ENCODE assay signal across 8 cellular contexts in the genomic region with DNA sequence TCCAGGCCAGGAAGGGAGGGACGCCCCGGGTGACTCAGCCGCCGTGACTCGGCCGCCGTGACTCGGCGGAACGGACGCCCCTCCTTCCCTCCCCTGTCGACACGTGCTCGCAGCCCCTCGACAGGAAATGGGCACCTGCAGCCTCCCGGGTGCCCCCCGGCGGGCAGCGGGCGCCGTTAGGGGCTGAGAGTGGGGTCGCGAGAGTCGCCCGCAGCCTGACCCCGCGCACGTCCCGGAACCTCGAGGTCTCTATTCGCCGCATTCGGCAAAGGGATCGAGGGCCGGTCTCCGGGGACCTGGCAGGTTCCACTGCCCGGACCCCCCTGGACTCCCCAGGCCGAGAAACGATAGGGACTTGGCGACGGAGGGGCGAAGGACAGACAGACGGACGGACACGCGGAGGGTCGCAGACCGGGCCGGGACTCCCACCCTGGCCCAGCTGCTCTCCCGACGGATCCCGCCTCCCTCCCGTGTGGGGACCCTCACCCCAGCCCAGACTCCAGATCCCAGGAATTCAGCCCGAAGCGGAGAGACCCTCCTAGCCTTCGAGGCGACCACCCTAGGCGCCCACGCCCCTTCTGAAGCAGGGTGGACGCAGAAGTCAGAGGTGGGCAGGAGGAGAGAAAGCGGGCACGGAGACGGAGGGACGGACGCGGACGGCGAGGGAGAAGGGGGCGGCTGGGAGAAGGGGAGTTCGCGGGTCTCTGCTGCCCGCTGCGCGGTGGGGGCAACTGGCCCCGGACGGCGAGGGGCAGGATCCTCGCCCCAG. TPM values are rescaled to one million over a fixed set of nuclear protein-coding genes. Genes with fewer than 3 reads are reported as not detected.
DNase-seq lines count a peak whose midpoint lies in the region; ATAC-seq, FAIRE-seq and TF ChIP-seq lines count a peak whose summit lies in the region.

No MANE protein-coding gene starts in this region.

- H3K27ac ChIP-seq in small intestine (ENCODE audit: low read depth in 1 of 2, low read length in 1 of 2) = peak overlapping the region in 1 of 2 donors; percentile 88

- H3K9ac ChIP-seq in adipocyte (ENCODE audit: low read length) = peak overlapping the region; percentile 91

- H3K27me3 ChIP-seq in adipocyte (replicated peaks; ENCODE audit: control insufficient read depth, insufficient read depth, low read length) (no peaks in the 10 kb centered on the region), small intestine (ENCODE audit: control insufficient read depth in 2 of 2, insufficient read depth in 2 of 2, low read length in 2 of 2) (no peaks in the 10 kb centered on the region)

- ATAC-seq in SK-N-SH treated with all-trans-retinoic acid at 6 μM for 48 hours = peak; percentile 59
- ATAC-seq in GM19452 (IDR thresholded peaks at IDR 0.05; ENCODE audit: unreplicated experiment) = no peak
- ATAC-seq in HG03097 (IDR thresholded peaks at IDR 0.05; ENCODE audit: low FRiP score, unreplicated experiment) = no peak
- no peak for ATAC-seq in GM18870 (IDR thresholded peaks at IDR 0.05; ENCODE audit: unreplicated experiment)

- peak overlapping the region; percentile 89 for H3K4me3 ChIP-seq in adipocyte (ENCODE audit: low read length)
- H3K4me3 ChIP-seq in iPS-11a (ENCODE audit: low read depth, low read length) = peak overlapping the region; percentile 67
- peak overlapping the region; percentile 48 to 58 for H3K4me3 ChIP-seq in small intestine (ENCODE audit: low read depth in 1 of 2, low read length in 2 of 2)

- peaks cover 59% of the 10 kb centered on the region for H3K4me1 ChIP-seq in adipocyte (ENCODE audit: control insufficient read depth, insufficient read depth, low read length)
- H3K4me1 ChIP-seq in small intestine (ENCODE audit: control insufficient read depth in 2 of 2, insufficient read depth in 1 of 2, low read depth in 1 of 2, low read length in 1 of 2) = peaks cover 0 to 4% of the 10 kb centered on the region in 2 donors

- peaks cover 14% of the 10 kb centered on the region for H3K36me3 ChIP-seq in adipocyte (ENCODE audit: control insufficient read depth, insufficient read depth, low read length, severe bottlenecking)
- no peaks in the 10 kb centered on the region for H3K36me3 ChIP-seq in small intestine (ENCODE audit: control insufficient read depth in 2 of 2, insufficient read depth in 2 of 2, low read length in 2 of 2)

- DNase-seq in H4 (ENCODE audit: low spot score) = peak; percentile 65
- DNase-seq in adipocyte (ENCODE audit: low read depth) = peak; percentile 92
- DNase-seq in small intestine = peak; percentile 72

- H3K9me3 ChIP-seq in adipocyte (ENCODE audit: control insufficient read depth, low read length) (no peaks in the 10 kb centered on the region), small intestine (ENCODE audit: control insufficient read depth, low read depth) (no peaks in the 10 kb centered on the region)

- no peak for FAIRE-seq in small intestine (lab: Jason Lieb, UNC)

- WGBS in small intestine, 3 donors = 1 to 2% (median 1%) methylated on average over 46 to 78 of the region's 78 CpGs

TF ChIP-seq in SK-N-SH treated with all-trans-retinoic acid at 6 μM for 48 hours, 23 proteins besides CTCF, POLR2A, EP300 and RAD21:
- TF ChIP-seq, protein P1, sequence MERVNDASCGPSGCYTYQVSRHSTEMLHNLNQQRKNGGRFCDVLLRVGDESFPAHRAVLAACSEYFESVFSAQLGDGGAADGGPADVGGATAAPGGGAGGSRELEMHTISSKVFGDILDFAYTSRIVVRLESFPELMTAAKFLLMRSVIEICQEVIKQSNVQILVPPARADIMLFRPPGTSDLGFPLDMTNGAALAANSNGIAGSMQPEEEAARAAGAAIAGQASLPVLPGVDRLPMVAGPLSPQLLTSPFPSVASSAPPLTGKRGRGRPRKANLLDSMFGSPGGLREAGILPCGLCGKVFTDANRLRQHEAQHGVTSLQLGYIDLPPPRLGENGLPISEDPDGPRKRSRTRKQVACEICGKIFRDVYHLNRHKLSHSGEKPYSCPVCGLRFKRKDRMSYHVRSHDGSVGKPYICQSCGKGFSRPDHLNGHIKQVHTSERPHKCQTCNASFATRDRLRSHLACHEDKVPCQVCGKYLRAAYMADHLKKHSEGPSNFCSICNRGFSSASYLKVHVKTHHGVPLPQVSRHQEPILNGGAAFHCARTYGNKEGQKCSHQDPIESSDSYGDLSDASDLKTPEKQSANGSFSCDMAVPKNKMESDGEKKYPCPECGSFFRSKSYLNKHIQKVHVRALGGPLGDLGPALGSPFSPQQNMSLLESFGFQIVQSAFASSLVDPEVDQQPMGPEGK (CRISPR knock-in tag; IDR thresholded peaks at IDR 0.05; ENCODE audit: borderline replicate concordance) = peak; percentile 63; the same call in 1 of the 2 replicates
- TF ChIP-seq ZFP30 (CRISPR knock-in tag; IDR thresholded peaks at IDR 0.05) (no peak), SNAI2 (CRISPR knock-in tag; IDR thresholded peaks at IDR 0.05) (no peak), BACH2 (CRISPR knock-in tag; IDR thresholded peaks at IDR 0.05; ENCODE audit: borderline replicate concordance) (no peak)

RNA-seq across cellular contexts. Expression of a gene that starts 0.6 kb away (rescaled TPM):
- total RNA-seq in H4 (2014; rRNA removed; shearing (Covaris generic)) = 12.9 and 18.0 TPM in 2 replicates
- 1 to 10 TPM; 1.4 to 5.2 (median 2.5) TPM for polyA plus RNA-seq in small intestine

RNA-seq across cellular contexts. Expression of a gene that starts 9.1 kb away (rescaled TPM):
- total RNA-seq in H4 (2014; rRNA removed; shearing (Covaris generic)) = 35.8 and 44.2 TPM in 2 replicates
- 10 to 100 TPM in 2 of 3 donors, 1 to 10 TPM in 1; 6.5 to 32.5 (median 18.6) TPM for polyA plus RNA-seq in small intestine

RNA-seq across cellular contexts. Expression of a gene that starts 11.3 kb away (rescaled TPM):
- 175 and 231 TPM in 2 replicates for total RNA-seq in H4 (2014; rRNA removed; shearing (Covaris generic))
- 100 to 1,000 TPM in 2 of 3 donors, 10 to 100 TPM in 1; 57.6 to 131 (median 115) TPM for polyA plus RNA-seq in small intestine

RNA-seq across cellular contexts. Expression of a gene that starts 19.3 kb away (rescaled TPM):
- total RNA-seq in H4 (2014; rRNA removed; shearing (Covaris generic)) = 13.4 and 14.3 TPM in 2 replicates
- polyA plus RNA-seq in small intestine = 10 to 100 TPM; 23.9 to 32.7 (median 24.1) TPM

RNA-seq across cellular contexts. Expression of a gene that starts 19.7 kb away (rescaled TPM):
- total RNA-seq in H4 (2014; rRNA removed; shearing (Covaris generic)) = 181 and 235 TPM in 2 replicates
- 10 to 100 TPM; 70.0 to 87.3 (median 71.5) TPM for polyA plus RNA-seq in small intestine
